Comparison of ENCODE assay signal across 29 cellular contexts in the genomic region with DNA sequence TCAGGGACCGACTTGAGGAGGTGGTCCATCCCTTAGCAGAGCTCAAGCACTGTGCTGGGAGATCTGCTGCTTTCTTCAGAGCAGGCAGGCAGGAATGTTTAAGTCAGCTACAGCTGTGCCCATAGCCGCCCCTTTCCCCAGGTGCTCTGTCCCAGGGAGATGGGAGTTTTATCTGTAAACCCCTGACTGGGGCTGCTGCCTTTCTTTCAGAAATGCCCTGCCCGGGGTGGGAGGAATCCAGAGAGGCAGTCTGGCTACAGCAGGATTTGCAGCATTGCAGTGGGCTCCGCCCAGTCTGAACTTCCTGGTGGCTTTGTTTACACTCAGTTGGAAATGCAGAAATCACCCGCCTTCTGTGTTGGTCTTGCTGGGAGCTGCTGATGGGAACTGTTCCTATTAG. TPM values are rescaled to one million over a fixed set of nuclear protein-coding genes. Genes with fewer than 3 reads are reported as not detected.
A peak's percentile ranks its signal among the peaks of the same experiment; 100 is the strongest.
DNase-seq lines count a peak whose midpoint lies in the region; ATAC-seq and TF ChIP-seq lines count a peak whose summit lies in the region.
"Had no signal": no experiment of that assay in that cellular context is flagged by ENCODE, and none has a peak within 500 bp of the region (broad histone marks: within the 10 kb centered on the region; RNA-seq: fewer than 3 reads in every experiment).

No MANE protein-coding gene starts in this region.

- no peaks in the 10 kb centered on the region; the same call in 1 of the 2 replicates for H3K9me2 ChIP-seq in GM23338 (ENCODE audit: insufficient read depth)

- H3K36me3 ChIP-seq in GM23338 (ENCODE audit: insufficient read depth) (0 out of 2 replicates have a peak, but pooled peaks cover 3% of the 10 kb centered on the region), stomach (no peaks in the 10 kb centered on the region)
- H3K36me3 ChIP-seq: esophagus squamous epithelium, left ventricle myocardium inferior, MG63 had no signal

- H3K27me3 Mint-ChIP-seq in GM23338 (ENCODE audit: insufficient read depth, low read depth, poor library complexity), result peaks cover 4% of the 10 kb centered on the region
- peaks cover 2% of the 10 kb centered on the region for H3K27me3 Mint-ChIP-seq in activated naive CD8-positive, alpha-beta T cell treated with anti-CD3 and anti-CD28 coated beads, Interleukin-2, amount 50 U/mL, for 24 hours
- H3K27me3 Mint-ChIP-seq: activated CD8-positive, alpha-beta T cell treated with anti-CD3 and anti-CD28 coated beads for 36 hours; effector memory CD8-positive, alpha-beta T cell; natural killer cell treated with Interleukin-12 subunit alpha and Interleukin-12 subunit beta and Interleukin-15 and Interleukin-18, amount 100 ng/mL, for 72 hours; type B pancreatic cell had no signal

- intact Hi-C loops in stomach (cut with DNase I; ENCODE audit: low total_unique reads), result no loop called here

- DNase-seq in GM23338 (ENCODE audit: low spot score) (peak; percentile 49), NCI-H69 (lab: John Stamatoyannopoulos, UW) (peak; percentile 63), iPS DF 4.7 (ENCODE audit: extremely low read depth, low spot score) (peak; percentile 38), stomach (peak; percentile 32), putamen (ENCODE audit: low spot score) (no peak)
- no peak for DNase-seq in activated naive CD8-positive, alpha-beta T cell treated with anti-CD3 and anti-CD28 coated beads, Interleukin-2, amount 50 U/mL, for 24 hours
- DNase-seq: activated CD4-positive, CD25-positive, alpha-beta regulatory T cell treated with anti-CD3 and anti-CD28 coated beads, Interleukin-2, amount 50 U/mL, for 72 hours; activated CD8-positive, alpha-beta T cell treated with anti-CD3 and anti-CD28 coated beads for 36 hours; anterior cingulate cortex; effector memory CD8-positive, alpha-beta T cell; esophagus squamous epithelium; foreskin melanocyte; GM23248; immature natural killer cell; left ventricle myocardium inferior; MG63; NCI-H1417; NCI-H226; NCI-H774; stimulated activated CD4-positive, alpha-beta T cell treated with anti-CD3 and anti-CD28 coated beads, Interleukin-2, amount 100 ng/mL, for 24 hours had no signal

- H3K4me3 Mint-ChIP-seq in GM23338, result no peak overlapping the region
- H3K4me3 Mint-ChIP-seq in activated naive CD8-positive, alpha-beta T cell treated with anti-CD3 and anti-CD28 coated beads, Interleukin-2, amount 50 U/mL, for 24 hours, result no peak overlapping the region
- H3K4me3 Mint-ChIP-seq: activated CD8-positive, alpha-beta T cell treated with anti-CD3 and anti-CD28 coated beads for 36 hours; effector memory CD8-positive, alpha-beta T cell; immature natural killer cell; natural killer cell treated with Interleukin-12 subunit alpha and Interleukin-12 subunit beta and Interleukin-15 and Interleukin-18, amount 100 ng/mL, for 72 hours; type B pancreatic cell had no signal

- peaks cover 5% of the 10 kb centered on the region; the same call in 2 of the 3 replicates for H3K4me1 Mint-ChIP-seq in GM23338
- no peaks in the 10 kb centered on the region for H3K4me1 Mint-ChIP-seq in activated naive CD8-positive, alpha-beta T cell treated with anti-CD3 and anti-CD28 coated beads, Interleukin-2, amount 50 U/mL, for 24 hours
- H3K4me1 Mint-ChIP-seq: immature natural killer cell had no signal

- H3F3A ChIP-seq in GM23338 (replicated peaks; ENCODE audit: low read depth), result no peaks in the 10 kb centered on the region

- TF ChIP-seq CTCF in GM23338 (conservative IDR thresholded peaks at IDR 0.05; ENCODE audit: low read depth in 2 of 2) (no peak), stomach (IDR thresholded peaks at IDR 0.05) (no peak)

- H3K36me3 Mint-ChIP-seq in GM23338 (ENCODE audit: low read depth), result peaks cover 51% of the 10 kb centered on the region
- no peaks in the 10 kb centered on the region for H3K36me3 Mint-ChIP-seq in activated naive CD8-positive, alpha-beta T cell treated with anti-CD3 and anti-CD28 coated beads, Interleukin-2, amount 50 U/mL, for 24 hours (ENCODE audit: low read depth)
- H3K36me3 Mint-ChIP-seq: immature natural killer cell had no signal

- TF ChIP-seq EP300 in stomach (IDR thresholded peaks at IDR 0.05), result no peak

- ATAC-seq in GM23338 (peak; percentile 67), GM21737 (IDR thresholded peaks at IDR 0.05; ENCODE audit: unreplicated experiment) (no peak)
- no peak for ATAC-seq in activated naive CD8-positive, alpha-beta T cell treated with anti-CD3 and anti-CD28 coated beads, Interleukin-2, amount 50 U/mL, for 24 hours
- ATAC-seq: activated CD8-positive, alpha-beta T cell treated with anti-CD3 and anti-CD28 coated beads for 36 hours; activated naive CD4-positive, alpha-beta T cell treated with anti-CD3 and anti-CD28 coated beads, Interleukin-2, amount 50 U/mL, for 72 hours; effector memory CD8-positive, alpha-beta T cell; K562; natural killer cell treated with Interleukin-12 subunit alpha and Interleukin-12 subunit beta and Interleukin-15 and Interleukin-18, amount 100 ng/mL, for 72 hours had no signal

- 56 to 78% (median 73%) methylated on average over 5 of the region's 5 CpGs for WGBS in stomach, 5 donors

- H3K27me3 ChIP-seq in GM23338 (ENCODE audit: insufficient read depth) (no peaks in the 10 kb centered on the region), stomach (no peaks in the 10 kb centered on the region)
- H3K27me3 ChIP-seq: esophagus squamous epithelium, MG63 had no signal

- peaks cover 0 to 27% (median 8%) of the 10 kb centered on the region in 4 donors for H3K9me3 ChIP-seq in stomach
- H3K9me3 ChIP-seq: MG63 had no signal

- H3K4me3 ChIP-seq in GM23338 (no peak overlapping the region), stomach (no peak overlapping the region)
- H3K4me3 ChIP-seq: coronary artery, esophagus squamous epithelium, GM23248, K562, left ventricle myocardium inferior, MG63, skin epidermis had no signal

- H3K4me2 ChIP-seq in GM23338, result no peak overlapping the region

- no peak for TF ChIP-seq POLR2A in stomach (IDR thresholded peaks at IDR 0.05)

- H3K27ac ChIP-seq in GM23338 (ENCODE audit: low read depth) (no peak overlapping the region), stomach (no peak overlapping the region)
- H3K27ac ChIP-seq: C4-2B, coronary artery, GM23248, left ventricle myocardium inferior, skin epidermis had no signal

- H3K4me1 ChIP-seq in GM23338 (ENCODE audit: insufficient read depth), result peaks cover 7% of the 10 kb centered on the region
- H3K4me1 ChIP-seq in stomach, result no peaks in the 10 kb centered on the region
- H3K4me1 ChIP-seq: esophagus squamous epithelium, left ventricle myocardium inferior had no signal

- no peak overlapping the region for H2AFZ ChIP-seq in GM23338
- H2AFZ ChIP-seq: GM23248 had no signal

- H4K20me1 ChIP-seq in GM23338 (replicated peaks; ENCODE audit: insufficient read depth), result no peaks in the 10 kb centered on the region

- peaks cover 46% of the 10 kb centered on the region for H3K9me3 Mint-ChIP-seq in GM23338
- peaks cover 25% of the 10 kb centered on the region for H3K9me3 Mint-ChIP-seq in activated naive CD8-positive, alpha-beta T cell treated with anti-CD3 and anti-CD28 coated beads, Interleukin-2, amount 50 U/mL, for 24 hours

- H3K27ac Mint-ChIP-seq in GM23338, result no peak overlapping the region
- no peak overlapping the region for H3K27ac Mint-ChIP-seq in activated naive CD8-positive, alpha-beta T cell treated with anti-CD3 and anti-CD28 coated beads, Interleukin-2, amount 50 U/mL, for 24 hours
- H3K27ac Mint-ChIP-seq: activated CD8-positive, alpha-beta T cell treated with anti-CD3 and anti-CD28 coated beads for 36 hours; activated naive CD4-positive, alpha-beta T cell treated with anti-CD3 and anti-CD28 coated beads, Interleukin-2, amount 50 U/mL, for 72 hours; activated T-helper 2 cell treated with anti-CD3 and anti-CD28 coated beads, Interferon-gamma antibody, Interleukin-2, Interleukin-4, amounts not matched to agents 10 μg/mL and 5 μg/mL and 100 μg/mL, durations not matched to agents 14 hours and 24 hours and 36 hours; effector memory CD8-positive, alpha-beta T cell; immature natural killer cell; natural killer cell treated with Interleukin-12 subunit alpha and Interleukin-12 subunit beta and Interleukin-15 and Interleukin-18, amount 100 ng/mL, for 72 hours; type B pancreatic cell had no signal

- no peaks in the 10 kb centered on the region for H3K79me2 ChIP-seq in GM23338 (replicated peaks; ENCODE audit: insufficient read depth)

TF ChIP-seq in GM23338, 12 proteins besides CTCF, POLR2A, EP300 and RAD21 (continues in another document):
- TF ChIP-seq NANOG (IDR thresholded peaks at IDR 0.05; ENCODE audit: borderline replicate concordance) (no peak), STAT1 (IDR thresholded peaks at IDR 0.05; ENCODE audit: unreplicated experiment) (no peak), EZH2phosphoT487 (IDR thresholded peaks at IDR 0.05; ENCODE audit: unreplicated experiment) (no peak), ZNF114 (CRISPR knock-in tag; IDR thresholded peaks at IDR 0.05) (no peak), JUNB (IDR thresholded peaks at IDR 0.05; ENCODE audit: unreplicated experiment) (no peak)

RNA-seq across cellular contexts. Expression of a gene that starts 51.2 kb away (rescaled TPM):
- 46.4 and 54.5 TPM in 2 replicates for total RNA-seq in GM23338 (2014; rRNA removed; shearing (Covaris generic))
- polyA plus RNA-seq in GM23338 (2016; fragmentation: Nextera tagmentation; extraction: Ambion mirVana) (12.3 and 19.8 TPM in 2 replicates), stomach (1 to 10 TPM in 1 of 3 donors, under 1 TPM in 2; 0.31 to 1.5 (median 0.37) TPM)
- total RNA-seq in stomach, result 10 to 100 TPM in 2 of 5 donors, 1 to 10 TPM in 2, under 1 TPM in 1; 0.58 to 34.8 (median 4.7) TPM

Comparison
In these comparisons a context has a peak if more than half of its experiments do, and no peak if none do; other contexts are left out.
1. DNase-seq: peak in GM23338 (single experiment), NCI-H69 (single experiment), iPS DF 4.7 (single experiment) and stomach (single experiment); none in putamen (single experiment) and activated naive CD8-positive, alpha-beta T cell treated with anti-CD3 and anti-CD28 coated beads, Interleukin-2, amount 50 U/mL, for 24 hours (single experiment).